10 cellular contexts compared by ENCODE assay signal in genomic region chr1:151314137-151314875, GRCh38. TPM values are rescaled to one million over a fixed set of nuclear protein-coding genes. Genes with fewer than 3 reads are reported as not detected.
DNase-seq lines count a peak whose midpoint lies in the region; ATAC-seq and TF ChIP-seq lines count a peak whose summit lies in the region.
"Had no signal": no experiment of that assay in that cellular context is flagged by ENCODE, and none has a peak within 500 bp of the region (broad histone marks: within the 10 kb centered on the region; RNA-seq: fewer than 3 reads in every experiment).

No MANE protein-coding gene starts in this region.

- H4K20me1 ChIP-seq in BLaER1 treated with 17β-estradiol and CSF1 and Interleukin-3, amounts not matched to agents 10 nM and 100 nM, result peaks cover 30 to 90% (median 66%) of the 10 kb centered on the region in 11 experiments; a peak in 21 of 22 replicates
- peaks cover 60% of the 10 kb centered on the region for H4K20me1 ChIP-seq in osteoblast (ENCODE audit: insufficient read depth, low read length)

- H2AFZ ChIP-seq in osteoblast (ENCODE audit: low read length), result no peak overlapping the region

- peak overlapping the region; percentile 17 to 49 for H3K27ac Mint-ChIP-seq in T-cell
- H3K27ac Mint-ChIP-seq: WTC11 had no signal

- no peaks in the 10 kb centered on the region for H3K9me3 Mint-ChIP-seq in T-cell
- H3K9me3 Mint-ChIP-seq: WTC11 had no signal

- H3K9ac ChIP-seq in BLaER1 treated with 17β-estradiol and CSF1 and Interleukin-3, amounts not matched to agents 10 nM and 100 nM, result no peak overlapping the region

- in situ Hi-C loops in GM13976 (cut with MboI; ENCODE audit: low sequenced_read_pairs, unreplicated experiment), result no loop called here

- no peak for TF ChIP-seq CTCF in fibroblast of villous mesenchyme (IDR thresholded peaks at IDR 0.05; ENCODE audit: insufficient read depth, low read depth, low read length)
- no peak for TF ChIP-seq CTCF in osteoblast (IDR thresholded peaks at IDR 0.05; ENCODE audit: extremely low read depth, low read depth, low read length)
- TF ChIP-seq CTCF in GM13976 (IDR thresholded peaks at IDR 0.05; ENCODE audit: borderline replicate concordance, control extremely low read depth, extremely low read depth, insufficient read depth, missing control alignments), result no peak

- peak overlapping the region in 7 of 11 experiments; percentile 6 to 71 (median 38); a peak in 4 of 22 replicates for H3K4me2 ChIP-seq in BLaER1 treated with 17β-estradiol and CSF1 and Interleukin-3, amounts not matched to agents 10 nM and 100 nM
- peak overlapping the region; percentile 38 for H3K4me2 ChIP-seq in osteoblast (ENCODE audit: insufficient read depth, low read length)

- H3K79me2 ChIP-seq in osteoblast (ENCODE audit: insufficient read depth, low read length), result peaks cover 49% of the 10 kb centered on the region

- 0 out of 22 replicates have a peak overlapping the region, but pooled peaks of 1 of the 11 experiments have one; percentile 0 for H3K27ac ChIP-seq in BLaER1 treated with 17β-estradiol and CSF1 and Interleukin-3, amounts not matched to agents 10 nM and 100 nM
- peak overlapping the region; percentile 83 for H3K27ac ChIP-seq in osteoblast (ENCODE audit: low read depth, low read length)
- H3K27ac ChIP-seq: HL-60 had no signal

- POLR2A ChIA-PET in T-cell (lab: Charles Lee), result interaction anchor here (0.5 to 0.6 kb wide), 3 partner anchors 18 to 993 kb away, joined by 3 to 7 read pairs (median 3); partner anchors contain the start of gene PRPF3 (in 1 of the 2)

- H3K4me1 Mint-ChIP-seq in T-cell, result peaks cover 42 to 55% (median 50%) of the 10 kb centered on the region in 3 donors

- H3K27me3 Mint-ChIP-seq in T-cell, result no peaks in the 10 kb centered on the region

- CTCF ChIA-PET in T-cell (lab: Charles Lee), result interaction anchor here in 1 of 2 donors (0.5 kb wide), 1 partner anchor 11 kb away, joined by 4 read pairs; no protein-coding TSS in a partner anchor

- H3K4me1 ChIP-seq in BLaER1 treated with 17β-estradiol and CSF1 and Interleukin-3, amounts not matched to agents 10 nM and 100 nM, result peaks cover 23 to 53% (median 42%) of the 10 kb centered on the region in 10 experiments
- H3K4me1 ChIP-seq in osteoblast (ENCODE audit: insufficient read depth, low read length), result peaks cover 49% of the 10 kb centered on the region

- no peaks in the 10 kb centered on the region for H3K9me3 ChIP-seq in BLaER1 treated with 17β-estradiol and CSF1 and Interleukin-3, amounts not matched to agents 10 nM and 100 nM (replicated peaks in 1 of 11)
- no peaks in the 10 kb centered on the region for H3K9me3 ChIP-seq in osteoblast (ENCODE audit: low read depth, low read length)

- H3K36me3 ChIP-seq in BLaER1 treated with 17β-estradiol and CSF1 and Interleukin-3, amounts not matched to agents 10 nM and 100 nM, result peaks cover 82 to 100% (median 94%) of the 10 kb centered on the region in 11 experiments
- peaks cover 46% of the 10 kb centered on the region for H3K36me3 ChIP-seq in osteoblast (ENCODE audit: insufficient read depth, low read length)

- H3K4me3 Mint-ChIP-seq in T-cell, result no peak overlapping the region
- H3K4me3 Mint-ChIP-seq: WTC11 had no signal

- ATAC-seq in T-cell (replicated peaks in 1 of 4) (no peak), GM18505 (IDR thresholded peaks at IDR 0.05; ENCODE audit: unreplicated experiment) (no peak)
- ATAC-seq: WTC11 had no signal

- H3K4me3 ChIP-seq in BLaER1 treated with 17β-estradiol and CSF1 and Interleukin-3, amounts not matched to agents 10 nM and 100 nM, result no peak overlapping the region
- H3K4me3 ChIP-seq in fibroblast of villous mesenchyme (ENCODE audit: low read depth, low read length) (no peak overlapping the region), osteoblast (ENCODE audit: insufficient read depth, low read length) (no peak overlapping the region)

- no peak for DNase-seq in T-cell
- peak; percentile 78 for DNase-seq in fibroblast of villous mesenchyme (ENCODE audit: low read depth)
- peak; percentile 94 for DNase-seq in osteoblast (ENCODE audit: insufficient read length, low spot score, missing footprints)
- no peak for DNase-seq in NCI-H1694 treated with DMSO at 0.1 percent for 48 hours (lab: John Stamatoyannopoulos, UW)
- no peak for DNase-seq in stimulated activated naive CD4-positive, alpha-beta T cell (lab: John Stamatoyannopoulos, UW)
- no peak for DNase-seq in GM13976 (ENCODE audit: low spot score)

- no peak for TF ChIP-seq POLR2A in GM18505 (IDR thresholded peaks at IDR 0.05; ENCODE audit: borderline replicate concordance, extremely low read depth, insufficient read depth, insufficient read length)

- peaks cover 32% of the 10 kb centered on the region for H3K36me3 Mint-ChIP-seq in T-cell

- no peaks in the 10 kb centered on the region for H3K27me3 ChIP-seq in BLaER1 treated with 17β-estradiol and CSF1 and Interleukin-3, amounts not matched to agents 10 nM and 100 nM
- H3K27me3 ChIP-seq in osteoblast (ENCODE audit: insufficient read depth, low read length), result no peaks in the 10 kb centered on the region

RNA-seq across cellular contexts. Expression of gene PI4KB, which starts 12.9 kb away (rescaled TPM):
- total RNA-seq in T-cell, result 10 to 100 TPM; 64.9 to 96.9 (median 75.4) TPM
- total RNA-seq in fibroblast of villous mesenchyme, result 61.2 and 85.5 TPM in 2 replicates
- total RNA-seq in osteoblast, result 43.3 and 43.8 TPM in 2 replicates

RNA-seq across cellular contexts. Expression of gene ZNF687, which starts 32.2 kb away (rescaled TPM):
- total RNA-seq in T-cell (10 to 100 TPM; 27.7 to 44.2 (median 40.5) TPM), fibroblast of villous mesenchyme (12.6 and 16.4 TPM in 2 replicates), osteoblast (15.9 and 16.5 TPM in 2 replicates)

RNA-seq across cellular contexts. Expression of gene RFX5, which starts 32.7 kb away (rescaled TPM):
- total RNA-seq in T-cell (10 to 100 TPM; 50.3 to 79.8 (median 70.2) TPM), fibroblast of villous mesenchyme (34.8 and 58.7 TPM in 2 replicates), osteoblast (22.4 and 24.2 TPM in 2 replicates)

RNA-seq across cellular contexts. Expression of gene SELENBP1, which starts 58.2 kb away (rescaled TPM):
- total RNA-seq in T-cell (1 to 10 TPM in 1 of 5 donors, under 1 TPM in 2, not detected in 2; 0.72 to 1.2 (median 0.93) TPM), fibroblast of villous mesenchyme (23.3 and 27.7 TPM in 2 replicates), osteoblast (28.3 and 42.0 TPM in 2 replicates)

RNA-seq across cellular contexts. Expression of gene PSMD4, which starts 59.8 kb away (rescaled TPM):
- total RNA-seq in T-cell (100 to 1,000 TPM in 3 of 5 donors, 10 to 100 TPM in 2; 68.1 to 150 (median 133) TPM), fibroblast of villous mesenchyme (135 and 139 TPM in 2 replicates), osteoblast (140 and 150 TPM in 2 replicates)

Comparison
In these comparisons a context has a peak if more than half of its experiments do, and no peak if none do; other contexts are left out.
1. DNase-seq: peak in fibroblast of villous mesenchyme (single experiment) and osteoblast (single experiment); none in T-cell (0 of 34), NCI-H1694 treated with DMSO at 0.1 percent for 48 hours (single experiment), stimulated activated naive CD4-positive, alpha-beta T cell (0 of 6) and GM13976 (single experiment).